Comparison of ENCODE assay signal across 31 cellular contexts in genomic region chr2:1117569-1117968, GRCh38.
"Had no signal": no experiment of that assay in that cellular context is flagged by ENCODE, and none has a peak within 500 bp of the region (broad histone marks: within the 10 kb centered on the region; RNA-seq: fewer than 3 reads in every experiment).

No MANE protein-coding gene starts in this region.

- H3K27me3 ChIP-seq: adrenal gland, body of pancreas, brain microvascular endothelial cell had no signal

- ATAC-seq: activated CD4-positive, alpha-beta T cell treated with anti-CD3 and anti-CD28 coated beads for 36 hours; activated CD8-positive, alpha-beta memory T cell treated with anti-CD3 and anti-CD28 coated beads, Interleukin-2, amount 10 ng/mL, durations not matched to agents 7 days and 5 days; activated CD8-positive, alpha-beta T cell treated with anti-CD3 and anti-CD28 coated beads, Interleukin-2, amount 10 ng/mL, durations not matched to agents 7 days and 5 days; activated T-cell treated with anti-CD3 and anti-CD28 coated beads, Interleukin-2, amount 50 U/mL, for 4 hours; activated T-cell treated with anti-CD3 and anti-CD28 coated beads, Interleukin-2, amount 50 U/mL, for 72 hours; activated T-helper 17 cell treated with anti-CD3 and anti-CD28 coated beads, Interleukin-2, amount 50 U/mL, for 72 hours; body of pancreas had no signal

- H3K4me3 ChIP-seq: adrenal gland, body of pancreas, breast epithelium had no signal

- H3K36me3 ChIP-seq: adrenal gland, brain microvascular endothelial cell, breast epithelium had no signal

- DNase-seq: activated B cell treated with CpG ODN at 0.5 μM for 24 hours; activated CD4-positive, alpha-beta memory T cell treated with anti-CD3 and anti-CD28 coated beads, Interleukin-2, amount 10 ng/mL, durations not matched to agents 7 days and 5 days; activated CD4-positive, alpha-beta T cell treated with anti-CD3 and anti-CD28 coated beads for 36 hours; activated CD4-positive, alpha-beta T cell treated with anti-CD3 and anti-CD28 coated beads for 48 hours; activated CD4-positive, alpha-beta T cell treated with anti-CD3 and anti-CD28 coated beads, Interleukin-2, amount 10 ng/mL, durations not matched to agents 7 days and 5 days; activated CD4-positive, alpha-beta T cell treated with anti-CD3 and anti-CD28 coated beads, Interleukin-2, amount 50 U/mL, for 48 hours; activated CD4-positive, CD25-positive, alpha-beta regulatory T cell treated with anti-CD3 and anti-CD28 coated beads, Interleukin-2, amount 50 U/mL, for 72 hours; activated CD8-positive, alpha-beta memory T cell treated with anti-CD3 and anti-CD28 coated beads for 24 hours; activated CD8-positive, alpha-beta memory T cell treated with anti-CD3 and anti-CD28 coated beads, Interleukin-2, amount 10 ng/mL, durations not matched to agents 7 days and 5 days; activated CD8-positive, alpha-beta memory T cell treated with anti-CD3 and anti-CD28 coated beads, Interleukin-2, amount 50 U/mL, for 48 hours; activated CD8-positive, alpha-beta T cell treated with anti-CD3 and anti-CD28 coated beads, Interleukin-2, amount 10 ng/mL, durations not matched to agents 7 days and 5 days; activated effector memory CD4-positive, alpha-beta T cell treated with anti-CD3 and anti-CD28 coated beads, Interleukin-2, amount 50 U/mL, for 16 hours; activated gamma-delta T cell treated with Interleukin-2 at 50 U/mL for 16 hours; activated naive CD4-positive, alpha-beta T cell; activated naive CD4-positive, alpha-beta T cell treated with anti-CD3 and anti-CD28 coated beads for 36 hours; activated naive CD4-positive, alpha-beta T cell treated with anti-CD3 and anti-CD28 coated beads, Interleukin-2, amount 50 U/mL, for 16 hours; activated naive CD8-positive, alpha-beta T cell treated with anti-CD3 and anti-CD28 coated beads for 36 hours; activated T-cell treated with anti-CD3 and anti-CD28 coated beads, Interleukin-2, amount 50 U/mL, for 4 hours; activated T-cell treated with anti-CD3 and anti-CD28 coated beads, Interleukin-2, amount 50 U/mL, for 72 hours; adrenal gland; amniotic stem cell; aorta; body of pancreas; brain microvascular endothelial cell; central memory CD4-positive, alpha-beta T cell; T-helper 1 cell; T-helper 2 cell; T-helper 9 cell had no signal

- H3K9me3 ChIP-seq: adrenal gland, body of pancreas, breast epithelium had no signal

- H3K4me1 ChIP-seq: adrenal gland, breast epithelium had no signal

- H3K27ac ChIP-seq: adrenal gland, body of pancreas, brain microvascular endothelial cell, breast epithelium, VCaP had no signal
